9 cellular contexts compared by ENCODE assay signal in the genomic region with DNA sequence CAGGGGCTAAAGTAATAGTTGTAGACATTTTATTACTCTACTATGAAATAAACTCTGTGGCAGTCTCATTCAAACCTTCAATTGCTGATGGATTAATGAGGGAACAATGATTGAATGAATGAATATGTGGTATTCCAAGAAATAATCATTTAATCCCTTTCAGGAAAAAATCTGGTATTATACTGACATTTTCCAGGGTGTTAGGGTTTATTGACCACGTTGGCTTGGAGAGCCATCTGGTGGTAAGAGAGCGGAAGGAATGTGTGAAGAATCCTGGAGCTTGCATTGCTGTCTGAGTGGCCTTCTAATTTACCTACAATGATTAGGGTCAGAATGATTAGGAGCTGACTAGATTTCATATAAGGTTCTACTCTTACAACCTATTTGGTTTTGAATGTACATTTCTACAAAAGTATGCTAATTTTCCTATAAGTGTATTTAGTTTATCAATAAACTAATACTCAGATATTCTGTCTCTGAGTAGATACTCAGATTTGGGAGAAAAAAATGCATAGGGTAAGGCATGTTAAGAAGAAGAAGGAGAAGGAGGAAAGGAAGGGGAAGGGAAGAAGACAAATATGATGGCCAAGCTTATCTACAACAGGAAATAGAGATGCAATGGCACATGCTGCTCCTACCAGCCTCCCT.
DNase-seq lines count a peak whose midpoint lies in the region; ATAC-seq, FAIRE-seq and TF ChIP-seq lines count a peak whose summit lies in the region.
"Had no signal": no experiment of that assay in that cellular context is flagged by ENCODE, and none has a peak within 500 bp of the region (broad histone marks: within the 10 kb centered on the region; RNA-seq: fewer than 3 reads in every experiment).

No MANE protein-coding gene starts in this region.

- H2AFZ ChIP-seq in endothelial cell of umbilical vein (ENCODE audit: low read depth, low read length) = no peak overlapping the region

- no peak overlapping the region for H3K27ac Mint-ChIP-seq in activated T-helper 1 cell treated with anti-CD3 and anti-CD28 coated beads, Interleukin-12 subunit alpha, Interleukin-12 subunit beta, Interleukin-2, Interleukin-4 antibody, amounts not matched to agents 30 ng/mL and 10 ng/mL and 1 ng/mL, durations not matched to agents 14 hours and 24 hours and 36 hours
- H3K27ac Mint-ChIP-seq in naive thymus-derived CD8-positive, alpha-beta T cell = no peak overlapping the region

- FAIRE-seq in endothelial cell of umbilical vein (lab: Jason Lieb, UNC) = peak; percentile 65

- dilution Hi-C loops in endothelial cell of umbilical vein (cut with MboI; ENCODE audit: extremely low pct_ligation_motif_present, low sequenced_read_pairs) = loop anchor here (25.0 kb wide), 1 partner anchor 1194 kb away; no protein-coding TSS in a partner anchor

- no peaks in the 10 kb centered on the region for H3K27me3 ChIP-seq in endothelial cell of umbilical vein (ENCODE audit: control insufficient read depth in 2 of 2, insufficient read depth in 2 of 2, low read length in 2 of 2)
- H3K27me3 ChIP-seq: SJSA1 had no signal

- no TSS peak for BruUV-seq in endothelial cell of umbilical vein (replicated peaks; lab: Mats Ljungman, UMichigan)

- CTCF ChIA-PET in endothelial cell of umbilical vein (lab: Charles Lee) = interaction anchor here (0.5 to 7.2 kb wide), 23 partner anchors 9 to 1730 kb away, joined by 3 to 96 read pairs (median 4); no protein-coding TSS in a partner anchor

- DNase-seq in NCI-H1105 treated with DMSO at 0.1 percent for 48 hours (lab: John Stamatoyannopoulos, UW) = peak; percentile 14
- DNase-seq in NCI-H1105 (lab: John Stamatoyannopoulos, UW) = no peak
- DNase-seq in NCI-H446 treated with DMSO at 0.1 percent for 48 hours (lab: John Stamatoyannopoulos, UW) = peak; percentile 12
- DNase-seq in endothelial cell of umbilical vein (ENCODE audit: low read depth, low spot score) = peak; percentile 57
- peak; percentile 20 for DNase-seq in renal cortical epithelial cell (ENCODE audit: low read depth)
- no peak for DNase-seq in activated T-helper 1 cell treated with anti-CD3 and anti-CD28 coated beads, Interleukin-12 subunit alpha, Interleukin-12 subunit beta, Interleukin-2, Interleukin-4 antibody, amounts not matched to agents 30 ng/mL and 10 ng/mL and 1 ng/mL, durations not matched to agents 14 hours and 24 hours and 36 hours (ENCODE audit: low spot score)
- DNase-seq in naive thymus-derived CD8-positive, alpha-beta T cell = no peak

- H3K79me2 ChIP-seq in endothelial cell of umbilical vein (ENCODE audit: control insufficient read depth, insufficient read depth, low read length) = no peaks in the 10 kb centered on the region

- no peak overlapping the region for H3K4me3 ChIP-seq in endothelial cell of umbilical vein (replicated peaks in 1 of 3; ENCODE audit: insufficient read depth in 1 of 3, low read depth in 1 of 3, low read length in 3 of 3)
- H3K4me3 ChIP-seq: SJSA1 had no signal

- H3K9me3 ChIP-seq in endothelial cell of umbilical vein (replicated peaks; ENCODE audit: control insufficient read depth, insufficient read depth, low read length) = no peaks in the 10 kb centered on the region
- H3K9me3 ChIP-seq: SJSA1 had no signal

- H4K20me1 ChIP-seq in endothelial cell of umbilical vein (replicated peaks; ENCODE audit: control insufficient read depth, extremely low read depth, insufficient read depth, low read length) = no peaks in the 10 kb centered on the region

- H3K4me1 ChIP-seq in endothelial cell of umbilical vein (ENCODE audit: control insufficient read depth, extremely low read depth, insufficient read depth, low read length) = peaks cover 6% of the 10 kb centered on the region
- H3K4me1 ChIP-seq: SJSA1 had no signal

- POLR2A ChIA-PET in endothelial cell of umbilical vein (lab: Charles Lee) = no interaction called here
- POLR2A ChIA-PET in naive thymus-derived CD8-positive, alpha-beta T cell (lab: Charles Lee) = no interaction called here

- H3K9me3 Mint-ChIP-seq in activated T-helper 1 cell treated with anti-CD3 and anti-CD28 coated beads, Interleukin-12 subunit alpha, Interleukin-12 subunit beta, Interleukin-2, Interleukin-4 antibody, amounts not matched to agents 30 ng/mL and 10 ng/mL and 1 ng/mL, durations not matched to agents 14 hours and 24 hours and 36 hours = no peaks in the 10 kb centered on the region
- peaks cover 0 to 3% (median 0%) of the 10 kb centered on the region in 9 donors for H3K9me3 Mint-ChIP-seq in naive thymus-derived CD8-positive, alpha-beta T cell

- TF ChIP-seq CTCF in endothelial cell of umbilical vein (IDR thresholded peaks at IDR 0.05; ENCODE audit: extremely low read depth in 1 of 2, insufficient read depth in 1 of 2, low read depth in 1 of 2, low read length in 2 of 2) = peak; percentile 62 to 67

- no peak for ATAC-seq in HG02759 (IDR thresholded peaks at IDR 0.05; ENCODE audit: unreplicated experiment)
- no peak for ATAC-seq in naive thymus-derived CD8-positive, alpha-beta T cell

- TF ChIP-seq POLR2A in endothelial cell of umbilical vein (IDR thresholded peaks at IDR 0.05; ENCODE audit: low read depth, low read length) = no peak

- no peaks in the 10 kb centered on the region for H3K9me1 ChIP-seq in endothelial cell of umbilical vein (replicated peaks; ENCODE audit: control insufficient read depth, extremely low read depth, insufficient read depth, low read length)

- H3K4me3 Mint-ChIP-seq in activated T-helper 1 cell treated with anti-CD3 and anti-CD28 coated beads, Interleukin-12 subunit alpha, Interleukin-12 subunit beta, Interleukin-2, Interleukin-4 antibody, amounts not matched to agents 30 ng/mL and 10 ng/mL and 1 ng/mL, durations not matched to agents 14 hours and 24 hours and 36 hours = no peak overlapping the region
- H3K4me3 Mint-ChIP-seq in naive thymus-derived CD8-positive, alpha-beta T cell = no peak overlapping the region

- no peak overlapping the region for H3K9ac ChIP-seq in endothelial cell of umbilical vein (replicated peaks; ENCODE audit: extremely low read depth, insufficient read depth, low read length)

- no peak overlapping the region for H3K27ac ChIP-seq in endothelial cell of umbilical vein (ENCODE audit: insufficient read depth, low read depth, low read length)
- H3K27ac ChIP-seq: SJSA1 had no signal

- H3K27me3 Mint-ChIP-seq in activated T-helper 1 cell treated with anti-CD3 and anti-CD28 coated beads, Interleukin-12 subunit alpha, Interleukin-12 subunit beta, Interleukin-2, Interleukin-4 antibody, amounts not matched to agents 30 ng/mL and 10 ng/mL and 1 ng/mL, durations not matched to agents 14 hours and 24 hours and 36 hours (ENCODE audit: insufficient read depth) = no peaks in the 10 kb centered on the region
- no peaks in the 10 kb centered on the region for H3K27me3 Mint-ChIP-seq in naive thymus-derived CD8-positive, alpha-beta T cell

- no peaks in the 10 kb centered on the region for H3K36me3 Mint-ChIP-seq in activated T-helper 1 cell treated with anti-CD3 and anti-CD28 coated beads, Interleukin-12 subunit alpha, Interleukin-12 subunit beta, Interleukin-2, Interleukin-4 antibody, amounts not matched to agents 30 ng/mL and 10 ng/mL and 1 ng/mL, durations not matched to agents 14 hours and 24 hours and 36 hours (ENCODE audit: low read depth)
- no peaks in the 10 kb centered on the region for H3K36me3 Mint-ChIP-seq in naive thymus-derived CD8-positive, alpha-beta T cell

- intact Hi-C loops in endothelial cell of umbilical vein (cut with micrococcal nuclease) = loop anchor here (1.0 kb wide), 1 partner anchor 432 kb away; no protein-coding TSS in a partner anchor
- intact Hi-C loops in activated T-helper 1 cell treated with anti-CD3 and anti-CD28 coated beads, Interleukin-12 subunit alpha, Interleukin-12 subunit beta, Interleukin-2, Interleukin-4 antibody, amounts not matched to agents 30 ng/mL and 10 ng/mL and 1 ng/mL, durations not matched to agents 14 hours and 24 hours and 36 hours (cut with micrococcal nuclease) = loop anchor here (2.0 kb wide), 1 partner anchor 859 kb away; no protein-coding TSS in a partner anchor

- H3K36me3 ChIP-seq in endothelial cell of umbilical vein (ENCODE audit: control insufficient read depth in 2 of 2, extremely low read depth in 1 of 2, insufficient read depth in 2 of 2, low read length in 2 of 2) = no peaks in the 10 kb centered on the region
- H3K36me3 ChIP-seq: SJSA1 had no signal

- no peak overlapping the region for H3K4me2 ChIP-seq in endothelial cell of umbilical vein (ENCODE audit: insufficient read depth, low read length)

- no peaks in the 10 kb centered on the region for H3K4me1 Mint-ChIP-seq in activated T-helper 1 cell treated with anti-CD3 and anti-CD28 coated beads, Interleukin-12 subunit alpha, Interleukin-12 subunit beta, Interleukin-2, Interleukin-4 antibody, amounts not matched to agents 30 ng/mL and 10 ng/mL and 1 ng/mL, durations not matched to agents 14 hours and 24 hours and 36 hours (ENCODE audit: low read depth)
- H3K4me1 Mint-ChIP-seq in naive thymus-derived CD8-positive, alpha-beta T cell = no peaks in the 10 kb centered on the region

TF ChIP-seq in endothelial cell of umbilical vein, 7 proteins besides CTCF, POLR2A, EP300 and RAD21:
- TF ChIP-seq EZH2 (IDR thresholded peaks at IDR 0.05; ENCODE audit: borderline replicate concordance, low read depth, low read length, severe bottlenecking) = no peak
- TF ChIP-seq, protein P1, sequence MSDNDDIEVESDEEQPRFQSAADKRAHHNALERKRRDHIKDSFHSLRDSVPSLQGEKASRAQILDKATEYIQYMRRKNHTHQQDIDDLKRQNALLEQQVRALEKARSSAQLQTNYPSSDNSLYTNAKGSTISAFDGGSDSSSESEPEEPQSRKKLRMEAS (IDR thresholded peaks at IDR 0.05; ENCODE audit: insufficient read depth, insufficient read length) = no peak
- TF ChIP-seq POLR2AphosphoS5 (IDR thresholded peaks at IDR 0.05; ENCODE audit: insufficient read depth, low read depth, low read length) = no peak
- no peak for TF ChIP-seq MYC (IDR thresholded peaks at IDR 0.05; ENCODE audit: low read depth, low read length)
- no peak for TF ChIP-seq JUN (IDR thresholded peaks at IDR 0.05; ENCODE audit: borderline replicate concordance, insufficient read depth, insufficient read length, low read depth)
- no peak for TF ChIP-seq FOS (IDR thresholded peaks at IDR 0.05; ENCODE audit: borderline replicate concordance, insufficient read depth, low read length)
- no peak for TF ChIP-seq GATA2 (IDR thresholded peaks at IDR 0.05; ENCODE audit: insufficient read depth, insufficient read length, low read depth, low read length)

Comparison
In these comparisons a context has a peak if more than half of its experiments do, and no peak if none do; other contexts are left out.
1. DNase-seq: peak in NCI-H1105 treated with DMSO at 0.1 percent for 48 hours (single experiment), NCI-H446 treated with DMSO at 0.1 percent for 48 hours (single experiment), endothelial cell of umbilical vein (single experiment) and renal cortical epithelial cell (single experiment); none in NCI-H1105 (single experiment), activated T-helper 1 cell treated with anti-CD3 and anti-CD28 coated beads, Interleukin-12 subunit alpha, Interleukin-12 subunit beta, Interleukin-2, Interleukin-4 antibody, amounts not matched to agents 30 ng/mL and 10 ng/mL and 1 ng/mL, durations not matched to agents 14 hours and 24 hours and 36 hours (single experiment) and naive thymus-derived CD8-positive, alpha-beta T cell (0 of 10).